1 cellular context compared by ENCODE assay signal in genomic region chr7:26526288-26526587, GRCh38.
TF ChIP-seq lines count a peak whose summit lies in the region.

No MANE protein-coding gene starts in this region.

TF ChIP-seq in GM23338, 12 proteins besides CTCF, POLR2A, EP300 and RAD21 (continued from another document):
- TF ChIP-seq STAT1 (IDR thresholded peaks at IDR 0.05; ENCODE audit: unreplicated experiment): no peak
- TF ChIP-seq EZH2 (IDR thresholded peaks at IDR 0.05; ENCODE audit: low read depth, unreplicated experiment): no peak
- TF ChIP-seq, protein P1, sequence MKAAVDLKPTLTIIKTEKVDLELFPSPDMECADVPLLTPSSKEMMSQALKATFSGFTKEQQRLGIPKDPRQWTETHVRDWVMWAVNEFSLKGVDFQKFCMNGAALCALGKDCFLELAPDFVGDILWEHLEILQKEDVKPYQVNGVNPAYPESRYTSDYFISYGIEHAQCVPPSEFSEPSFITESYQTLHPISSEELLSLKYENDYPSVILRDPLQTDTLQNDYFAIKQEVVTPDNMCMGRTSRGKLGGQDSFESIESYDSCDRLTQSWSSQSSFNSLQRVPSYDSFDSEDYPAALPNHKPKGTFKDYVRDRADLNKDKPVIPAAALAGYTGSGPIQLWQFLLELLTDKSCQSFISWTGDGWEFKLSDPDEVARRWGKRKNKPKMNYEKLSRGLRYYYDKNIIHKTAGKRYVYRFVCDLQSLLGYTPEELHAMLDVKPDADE (IDR thresholded peaks at IDR 0.05): no peak
- TF ChIP-seq ZNF114 (CRISPR knock-in tag; IDR thresholded peaks at IDR 0.05): no peak
- no peak for TF ChIP-seq NANOG (IDR thresholded peaks at IDR 0.05; ENCODE audit: borderline replicate concordance)
TF ChIP-seq in GM23338: peak in this region for 0.
